Comparison of ENCODE assay signal across 29 cellular contexts in genomic region chr3:168659015-168659414, GRCh38.
"Had no signal": no experiment of that assay in that cellular context is flagged by ENCODE, and none has a peak within 500 bp of the region (broad histone marks: within the 10 kb centered on the region; RNA-seq: fewer than 3 reads in every experiment).

No MANE protein-coding gene starts in this region.

- H3K27ac ChIP-seq: ascending aorta, body of pancreas, Peyer's patch had no signal

- H3K4me3 Mint-ChIP-seq: activated B cell treated with CpG ODN at 0.5 μM for 24 hours; activated CD4-positive, alpha-beta T cell treated with anti-CD3 and anti-CD28 coated beads, Interleukin-2, amount 10 ng/mL, durations not matched to agents 24 days and 14 days; activated CD8-positive, alpha-beta memory T cell treated with anti-CD3 and anti-CD28 coated beads, Interleukin-2, amount 10 ng/mL, durations not matched to agents 7 days and 5 days; activated naive CD8-positive, alpha-beta T cell treated with anti-CD3 and anti-CD28 coated beads, Interleukin-2, amount 50 U/mL, for 24 hours; activated T-cell treated with anti-CD3 and anti-CD28 coated beads, Interleukin-2, amount 50 U/mL, for 24 hours; activated T-helper 1 cell treated with anti-CD3 and anti-CD28 coated beads, Interleukin-12 subunit alpha, Interleukin-12 subunit beta, Interleukin-2, Interleukin-4 antibody, amounts not matched to agents 30 ng/mL and 10 ng/mL and 1 ng/mL, durations not matched to agents 14 hours and 24 hours and 36 hours; central memory CD8-positive, alpha-beta T cell; T-cell had no signal

- H3K9me3 Mint-ChIP-seq: activated B cell treated with CpG ODN at 0.5 μM for 24 hours; activated CD4-positive, alpha-beta T cell treated with anti-CD3 and anti-CD28 coated beads, Interleukin-2, amount 10 ng/mL, durations not matched to agents 24 days and 14 days; activated naive CD8-positive, alpha-beta T cell treated with anti-CD3 and anti-CD28 coated beads, Interleukin-2, amount 50 U/mL, for 24 hours; activated T-helper 1 cell treated with anti-CD3 and anti-CD28 coated beads, Interleukin-12 subunit alpha, Interleukin-12 subunit beta, Interleukin-2, Interleukin-4 antibody, amounts not matched to agents 30 ng/mL and 10 ng/mL and 1 ng/mL, durations not matched to agents 14 hours and 24 hours and 36 hours had no signal

- H3K36me3 Mint-ChIP-seq: activated CD8-positive, alpha-beta memory T cell treated with anti-CD3 and anti-CD28 coated beads, Interleukin-2, amount 10 ng/mL, durations not matched to agents 7 days and 5 days; activated naive CD4-positive, alpha-beta T cell treated with anti-CD3 and anti-CD28 coated beads, Interleukin-2, amount 50 U/mL, for 72 hours; T-cell had no signal

- H3K27ac Mint-ChIP-seq: activated B cell treated with CpG ODN at 0.5 μM for 24 hours; activated CD4-positive, alpha-beta T cell treated with anti-CD3 and anti-CD28 coated beads, Interleukin-2, amount 10 ng/mL, durations not matched to agents 24 days and 14 days; activated CD8-positive, alpha-beta memory T cell treated with anti-CD3 and anti-CD28 coated beads, Interleukin-2, amount 10 ng/mL, durations not matched to agents 7 days and 5 days; activated naive CD4-positive, alpha-beta T cell treated with anti-CD3 and anti-CD28 coated beads, Interleukin-2, amount 50 U/mL, for 72 hours; activated naive CD8-positive, alpha-beta T cell treated with anti-CD3 and anti-CD28 coated beads, Interleukin-2, amount 50 U/mL, for 24 hours; activated T-cell treated with anti-CD3 and anti-CD28 coated beads, Interleukin-2, amount 50 U/mL, for 24 hours; activated T-helper 1 cell treated with anti-CD3 and anti-CD28 coated beads, Interleukin-12 subunit alpha, Interleukin-12 subunit beta, Interleukin-2, Interleukin-4 antibody, amounts not matched to agents 30 ng/mL and 10 ng/mL and 1 ng/mL, durations not matched to agents 14 hours and 24 hours and 36 hours; T-cell had no signal

- H3K4me1 Mint-ChIP-seq: activated B cell treated with CpG ODN at 0.5 μM for 24 hours; activated CD4-positive, alpha-beta T cell treated with anti-CD3 and anti-CD28 coated beads, Interleukin-2, amount 10 ng/mL, durations not matched to agents 24 days and 14 days; activated CD8-positive, alpha-beta memory T cell treated with anti-CD3 and anti-CD28 coated beads, Interleukin-2, amount 10 ng/mL, durations not matched to agents 7 days and 5 days; activated naive CD8-positive, alpha-beta T cell treated with anti-CD3 and anti-CD28 coated beads, Interleukin-2, amount 50 U/mL, for 24 hours; central memory CD8-positive, alpha-beta T cell; T-cell had no signal

- DNase-seq: activated B cell treated with CpG ODN at 0.5 μM for 24 hours; activated CD4-positive, alpha-beta T cell treated with anti-CD3 and anti-CD28 coated beads for 1 hour; activated CD4-positive, alpha-beta T cell treated with anti-CD3 and anti-CD28 coated beads, Interleukin-2, amount 10 ng/mL, durations not matched to agents 24 days and 14 days; activated CD4-positive, alpha-beta T cell treated with anti-CD3 and anti-CD28 coated beads, Interleukin-2, amount 50 U/mL, for 48 hours; activated CD8-positive, alpha-beta memory T cell treated with anti-CD3 and anti-CD28 coated beads, Interleukin-2, amount 10 ng/mL, durations not matched to agents 7 days and 5 days; activated effector memory CD4-positive, alpha-beta T cell treated with Interleukin-2 at 50 U/mL for 16 hours; activated naive CD4-positive, alpha-beta T cell treated with Interleukin-2 at 50 U/mL for 16 hours; activated naive CD8-positive, alpha-beta T cell treated with anti-CD3 and anti-CD28 coated beads, Interleukin-2, amount 50 U/mL, for 24 hours; activated T-cell treated with anti-CD3 and anti-CD28 coated beads, Interleukin-2, amount 50 U/mL, for 24 hours; amniotic stem cell; body of pancreas; Karpas-422; NCI-H1105 treated with DMSO at 0.1 percent for 48 hours; NCI-H1436 treated with DMSO at 0.1 percent for 48 hours; NCI-H187; NCI-H2081; NCI-H446 treated with DMSO at 0.1 percent for 48 hours; NCI-H526; NCI-H82; OCI-M1; Peyer's patch; SHP77 treated with DMSO at 0.1 percent for 48 hours; T-cell; T-helper 2 cell; T1000 had no signal

- H3K27me3 Mint-ChIP-seq: activated B cell treated with CpG ODN at 0.5 μM for 24 hours; activated CD4-positive, alpha-beta T cell treated with anti-CD3 and anti-CD28 coated beads, Interleukin-2, amount 10 ng/mL, durations not matched to agents 24 days and 14 days; activated CD8-positive, alpha-beta memory T cell treated with anti-CD3 and anti-CD28 coated beads, Interleukin-2, amount 10 ng/mL, durations not matched to agents 7 days and 5 days; activated naive CD8-positive, alpha-beta T cell treated with anti-CD3 and anti-CD28 coated beads, Interleukin-2, amount 50 U/mL, for 24 hours; activated T-cell treated with anti-CD3 and anti-CD28 coated beads, Interleukin-2, amount 50 U/mL, for 24 hours; central memory CD8-positive, alpha-beta T cell; T-cell had no signal
